In the genomic region with DNA sequence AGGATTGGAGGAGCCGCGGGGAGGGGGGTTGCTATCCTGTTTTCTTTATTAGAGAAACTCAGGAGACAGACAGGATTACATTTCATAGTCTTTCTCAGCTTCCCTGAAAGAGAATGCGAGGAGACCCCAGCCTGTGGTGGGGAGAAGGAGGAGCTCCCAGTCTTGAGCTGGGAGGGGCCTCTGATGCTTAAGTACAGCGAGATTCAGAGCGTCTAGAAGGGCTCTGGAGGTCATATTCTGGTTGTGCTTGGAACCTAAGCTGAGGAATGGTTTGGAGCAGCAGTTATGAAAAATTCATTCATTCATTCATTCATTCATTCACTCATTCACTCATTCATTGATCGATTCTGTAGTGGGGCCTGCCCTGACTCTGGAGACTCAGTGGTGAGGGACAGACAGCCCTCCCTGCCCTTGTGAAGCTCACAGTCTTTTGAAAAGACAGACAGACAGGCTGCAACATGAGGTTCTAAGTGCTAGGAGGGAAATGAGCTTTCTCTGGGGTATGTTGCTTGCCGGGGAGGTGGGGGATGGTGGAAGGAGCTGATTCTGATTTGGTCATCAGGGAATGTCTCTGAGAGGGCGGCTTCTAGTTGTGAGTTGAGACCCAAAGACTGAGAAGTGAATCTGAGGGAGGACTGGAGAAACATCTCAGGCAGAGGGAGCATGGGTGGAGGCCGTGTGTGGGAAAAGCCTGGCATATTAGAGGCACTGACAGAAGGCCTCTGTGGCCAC, we compare ENCODE assay signal across 9 cellular contexts. TPM values are rescaled to one million over a fixed set of nuclear protein-coding genes. Genes with fewer than 3 reads are reported as not detected.
DNase-seq lines count a peak whose midpoint lies in the region; ATAC-seq and TF ChIP-seq lines count a peak whose summit lies in the region.
"Had no signal": no experiment of that assay in that cellular context is flagged by ENCODE, and none has a peak within 500 bp of the region (broad histone marks: within the 10 kb centered on the region; RNA-seq: fewer than 3 reads in every experiment).

No MANE protein-coding gene starts in this region.

- H3K27me3 Mint-ChIP-seq in naive thymus-derived CD8-positive, alpha-beta T cell, result peaks cover 32 to 95% (median 47%) of the 10 kb centered on the region in 5 donors
- H3K27me3 Mint-ChIP-seq in activated naive CD4-positive, alpha-beta T cell treated with anti-CD3 and anti-CD28 coated beads for 36 hours (ENCODE audit: low read depth), result peaks cover 43% of the 10 kb centered on the region

- H3K4me3 ChIP-seq in fibroblast of pulmonary artery (replicated peaks; ENCODE audit: low read depth, low read length), result no peak overlapping the region
- H3K4me3 ChIP-seq in parathyroid adenoma (ENCODE audit: low read depth, low read length), result no peak overlapping the region
- H3K4me3 ChIP-seq: uterus had no signal

- H3K27ac Mint-ChIP-seq in naive thymus-derived CD8-positive, alpha-beta T cell, result no peak overlapping the region
- no peak overlapping the region for H3K27ac Mint-ChIP-seq in activated naive CD4-positive, alpha-beta T cell treated with anti-CD3 and anti-CD28 coated beads for 36 hours

- intact Hi-C loops in activated naive CD4-positive, alpha-beta T cell treated with anti-CD3 and anti-CD28 coated beads for 36 hours (cut with micrococcal nuclease), result no loop called here

- H3K27me3 ChIP-seq in parathyroid adenoma (ENCODE audit: control insufficient read depth, insufficient read depth, low read length), result no peaks in the 10 kb centered on the region
- H3K27me3 ChIP-seq: uterus had no signal

- H3K79me2 ChIP-seq in parathyroid adenoma, result peaks cover 10% of the 10 kb centered on the region

- H2AFZ ChIP-seq in parathyroid adenoma, result no peak overlapping the region

- CTCF ChIA-PET in activated naive CD4-positive, alpha-beta T cell treated with anti-CD3 and anti-CD28 coated beads for 36 hours (lab: Charles Lee), result interaction anchor here (0.6 to 2.0 kb wide), 4 partner anchors 11 to 733 kb away, joined by 3 to 4 read pairs (median 3); no protein-coding TSS in a partner anchor

- no peaks in the 10 kb centered on the region for H3K36me3 Mint-ChIP-seq in naive thymus-derived CD8-positive, alpha-beta T cell
- no peaks in the 10 kb centered on the region for H3K36me3 Mint-ChIP-seq in activated naive CD4-positive, alpha-beta T cell treated with anti-CD3 and anti-CD28 coated beads for 36 hours (ENCODE audit: low read depth)

- H3K4me2 ChIP-seq in parathyroid adenoma (ENCODE audit: low read length), result no peak overlapping the region

- peak overlapping the region; percentile 95 for H3K27ac ChIP-seq in parathyroid adenoma

- no peak for ATAC-seq in HG03095 (IDR thresholded peaks at IDR 0.05; ENCODE audit: unreplicated experiment)
- no peak for ATAC-seq in naive thymus-derived CD8-positive, alpha-beta T cell

- H3K4me3 Mint-ChIP-seq in naive thymus-derived CD8-positive, alpha-beta T cell, result no peak overlapping the region
- H3K4me3 Mint-ChIP-seq in activated naive CD4-positive, alpha-beta T cell treated with anti-CD3 and anti-CD28 coated beads for 36 hours, result no peak overlapping the region

- H3K4me1 Mint-ChIP-seq in naive thymus-derived CD8-positive, alpha-beta T cell, result peaks cover 13 to 38% (median 26%) of the 10 kb centered on the region in 4 donors
- peaks cover 16% of the 10 kb centered on the region for H3K4me1 Mint-ChIP-seq in activated naive CD4-positive, alpha-beta T cell treated with anti-CD3 and anti-CD28 coated beads for 36 hours (ENCODE audit: low read depth)

- peaks cover 13% of the 10 kb centered on the region for H3K36me3 ChIP-seq in ES-I3 (ENCODE audit: insufficient read depth, low read length)
- H3K36me3 ChIP-seq in parathyroid adenoma (ENCODE audit: control insufficient read depth, insufficient read depth, low read length), result no peaks in the 10 kb centered on the region
- H3K36me3 ChIP-seq: uterus had no signal

- peak overlapping the region; percentile 85 for H3K9ac ChIP-seq in ES-I3 (ENCODE audit: low read depth, low read length)
- H3K9ac ChIP-seq in parathyroid adenoma, result no peak overlapping the region

- peaks cover 14% of the 10 kb centered on the region for H3K4me1 ChIP-seq in ES-I3 (ENCODE audit: insufficient read depth, low read length)
- H3K4me1 ChIP-seq in parathyroid adenoma, result peaks cover 10% of the 10 kb centered on the region

- POLR2A ChIA-PET in naive thymus-derived CD8-positive, alpha-beta T cell (lab: Charles Lee), result interaction anchor here (1.0 kb wide), 1 partner anchor 105 kb away, joined by 3 read pairs; no protein-coding TSS in a partner anchor

- H3K9me3 ChIP-seq in ES-I3 (ENCODE audit: control insufficient read depth, insufficient read depth, low read length), result no peaks in the 10 kb centered on the region
- H3K9me3 ChIP-seq in parathyroid adenoma (ENCODE audit: control insufficient read depth, low read length), result no peaks in the 10 kb centered on the region
- H3K9me3 ChIP-seq: uterus had no signal

- peak; percentile 73 for DNase-seq in RPMI7951 (ENCODE audit: low read depth)
- DNase-seq in fibroblast of pulmonary artery (ENCODE audit: low read depth), result peak; percentile 72
- DNase-seq in NCI-H345 treated with DMSO at 0.1 percent for 48 hours (lab: John Stamatoyannopoulos, UW; ENCODE audit: unreplicated experiment), result no peak
- DNase-seq in naive thymus-derived CD8-positive, alpha-beta T cell, result no peak
- DNase-seq in activated naive CD4-positive, alpha-beta T cell treated with anti-CD3 and anti-CD28 coated beads for 36 hours, result no peak
- DNase-seq: uterus had no signal

- H3K9me3 Mint-ChIP-seq in naive thymus-derived CD8-positive, alpha-beta T cell, result no peaks in the 10 kb centered on the region
- H3K9me3 Mint-ChIP-seq in activated naive CD4-positive, alpha-beta T cell treated with anti-CD3 and anti-CD28 coated beads for 36 hours, result no peaks in the 10 kb centered on the region

- TF ChIP-seq CTCF in fibroblast of pulmonary artery (IDR thresholded peaks at IDR 0.05; ENCODE audit: low read length, missing control alignments) (peak; percentile 11), parathyroid adenoma (IDR thresholded peaks at IDR 0.05) (no peak)

RNA-seq across cellular contexts. Expression of a gene that starts 2.5 kb away (rescaled TPM):
- 23.7 TPM in 2 replicates for total RNA-seq in RPMI7951 (2014; rRNA removed; shearing (Covaris generic))
- total RNA-seq in naive thymus-derived CD8-positive, alpha-beta T cell, result not detected
- not detected for polyA plus RNA-seq in naive thymus-derived CD8-positive, alpha-beta T cell
- under 1 TPM; 0.31 to 0.67 TPM for total RNA-seq in activated naive CD4-positive, alpha-beta T cell treated with anti-CD3 and anti-CD28 coated beads for 36 hours

Comparison
In these comparisons a context has a peak if more than half of its experiments do, and no peak if none do; other contexts are left out.
1. DNase-seq: peak in RPMI7951 (single experiment) and fibroblast of pulmonary artery (single experiment); none in NCI-H345 treated with DMSO at 0.1 percent for 48 hours (single experiment), naive thymus-derived CD8-positive, alpha-beta T cell (0 of 10) and activated naive CD4-positive, alpha-beta T cell treated with anti-CD3 and anti-CD28 coated beads for 36 hours (single experiment).
2. RNA of a gene that starts 2.5 kb away (total RNA-seq): 23.7 TPM in RPMI7951; 0.31 to 0.67 TPM in activated naive CD4-positive, alpha-beta T cell treated with anti-CD3 and anti-CD28 coated beads for 36 hours and not detected in naive thymus-derived CD8-positive, alpha-beta T cell; every median in the first group is over 10 times any median in the second.